Comparison of ENCODE assay signal across 14 cellular contexts in genomic region chr3:192861972-192862371, GRCh38. TPM values are rescaled to one million over a fixed set of nuclear protein-coding genes. Genes with fewer than 3 reads are reported as not detected.
DNase-seq lines count a peak whose midpoint lies in the region; ATAC-seq and TF ChIP-seq lines count a peak whose summit lies in the region.
"Had no signal": no experiment of that assay in that cellular context is flagged by ENCODE, and none has a peak within 500 bp of the region (broad histone marks: within the 10 kb centered on the region; RNA-seq: fewer than 3 reads in every experiment).

No MANE protein-coding gene starts in this region.

- no peak overlapping the region; the same call in 1 of the 2 replicates for H2AFZ ChIP-seq in OCI-LY7 (ENCODE audit: low read length)
- H2AFZ ChIP-seq: PC-9 had no signal

- H3K4me2 ChIP-seq in OCI-LY7 (ENCODE audit: low read length), result no peak overlapping the region
- H3K4me2 ChIP-seq: PC-9 had no signal

- no peaks in the 10 kb centered on the region for H4K20me1 ChIP-seq in OCI-LY7 (ENCODE audit: insufficient read depth, low read length)

- no peak for DNase-seq in stimulated activated naive CD8-positive, alpha-beta T cell treated with anti-CD3 and anti-CD28 coated beads, Interleukin-15, amount 100 ng/mL, for 72 hours
- no peak for DNase-seq in stimulated activated naive CD8-positive, alpha-beta T cell treated with anti-CD3 and anti-CD28 coated beads, Interleukin-15, Interleukin-2, amounts not matched to agents 100 U/mL and 50 U/mL, for 24 hours
- DNase-seq in OCI-LY7 (ENCODE audit: low spot score) (peak; percentile 3), head of caudate nucleus (no peak), foreskin melanocyte (no peak)
- no peak for DNase-seq in activated effector memory CD4-positive, alpha-beta T cell treated with Interleukin-2 at 50 U/mL for 16 hours
- no peak for DNase-seq in activated T-cell treated with anti-CD3 and anti-CD28 coated beads, Interleukin-2, amount 50 U/mL, for 4 hours
- DNase-seq: NCI-H187, nucleus accumbens, PC-9 had no signal

- H3K9me3 ChIP-seq in OCI-LY7 (ENCODE audit: low read length), result no peaks in the 10 kb centered on the region

- POLR2A ChIA-PET in OCI-LY7 (lab: Charles Lee), result no interaction called here

- H3K36me3 Mint-ChIP-seq in activated T-cell treated with anti-CD3 and anti-CD28 coated beads, Interleukin-2, amount 50 U/mL, for 4 hours (ENCODE audit: insufficient read depth), result no peaks in the 10 kb centered on the region

- peaks cover 0 to 6% of the 10 kb centered on the region in 2 donors for H3K9me3 Mint-ChIP-seq in stimulated activated naive CD8-positive, alpha-beta T cell treated with anti-CD3 and anti-CD28 coated beads, Interleukin-15, amount 100 ng/mL, for 72 hours
- H3K9me3 Mint-ChIP-seq in activated T-cell treated with anti-CD3 and anti-CD28 coated beads, Interleukin-2, amount 50 U/mL, for 4 hours, result no peaks in the 10 kb centered on the region
- H3K9me3 Mint-ChIP-seq: stimulated activated naive CD8-positive, alpha-beta T cell treated with anti-CD3 and anti-CD28 coated beads, Interleukin-15, Interleukin-2, amounts not matched to agents 100 ng/mL and 50 ng/mL, for 24 hours had no signal

- no peak overlapping the region for H3K27ac ChIP-seq in OCI-LY7 (ENCODE audit: low read depth, low read length, poor library complexity, severe bottlenecking)
- H3K27ac ChIP-seq: PC-9, VCaP had no signal

- H3K9me2 ChIP-seq in OCI-LY7 (ENCODE audit: insufficient read depth, low read length), result no peaks in the 10 kb centered on the region

- H3K27me3 Mint-ChIP-seq in stimulated activated naive CD8-positive, alpha-beta T cell treated with anti-CD3 and anti-CD28 coated beads, Interleukin-15, amount 100 ng/mL, for 72 hours, result peaks cover 4% of the 10 kb centered on the region
- H3K27me3 Mint-ChIP-seq in activated T-cell treated with anti-CD3 and anti-CD28 coated beads, Interleukin-2, amount 50 U/mL, for 4 hours (ENCODE audit: low read depth), result peaks cover 3% of the 10 kb centered on the region
- H3K27me3 Mint-ChIP-seq: stimulated activated naive CD8-positive, alpha-beta T cell treated with anti-CD3 and anti-CD28 coated beads, Interleukin-15, Interleukin-2, amounts not matched to agents 100 ng/mL and 50 ng/mL, for 24 hours had no signal

- intact Hi-C loops in OCI-LY7 (cut with micrococcal nuclease; ENCODE audit: unreplicated experiment) (no loop called here), head of caudate nucleus (cut with DNase I) (no loop called here)

- peaks cover 20% of the 10 kb centered on the region for H3K4me1 Mint-ChIP-seq in stimulated activated naive CD8-positive, alpha-beta T cell treated with anti-CD3 and anti-CD28 coated beads, Interleukin-15, amount 100 ng/mL, for 72 hours
- H3K4me1 Mint-ChIP-seq in activated T-cell treated with anti-CD3 and anti-CD28 coated beads, Interleukin-2, amount 50 U/mL, for 4 hours (ENCODE audit: low read depth), result peaks cover 21% of the 10 kb centered on the region

- no peaks in the 10 kb centered on the region for H3K36me3 ChIP-seq in OCI-LY7 (ENCODE audit: insufficient read depth, low read length)

- H3K4me3 Mint-ChIP-seq in stimulated activated naive CD8-positive, alpha-beta T cell treated with anti-CD3 and anti-CD28 coated beads, Interleukin-15, amount 100 ng/mL, for 72 hours, result peak overlapping the region in 1 of 2 donors; percentile 13
- no peak overlapping the region for H3K4me3 Mint-ChIP-seq in activated T-cell treated with anti-CD3 and anti-CD28 coated beads, Interleukin-2, amount 50 U/mL, for 4 hours
- H3K4me3 Mint-ChIP-seq: stimulated activated naive CD8-positive, alpha-beta T cell treated with anti-CD3 and anti-CD28 coated beads, Interleukin-15, Interleukin-2, amounts not matched to agents 100 ng/mL and 50 ng/mL, for 24 hours had no signal

- no TSS peak for BruUV-seq in OCI-LY7 (replicated peaks; lab: Mats Ljungman, UMichigan)

- H3K4me1 ChIP-seq in OCI-LY7 (ENCODE audit: insufficient read depth, low read length, poor library complexity, severe bottlenecking), result peaks cover 11% of the 10 kb centered on the region

- ATAC-seq in stimulated activated naive CD8-positive, alpha-beta T cell treated with anti-CD3 and anti-CD28 coated beads, Interleukin-15, amount 100 ng/mL, for 72 hours, result peak; percentile 73
- ATAC-seq in stimulated activated naive CD8-positive, alpha-beta T cell treated with anti-CD3 and anti-CD28 coated beads, Interleukin-15, Interleukin-2, amounts not matched to agents 100 U/mL and 50 U/mL, for 24 hours, result no peak
- peak; percentile 64 for ATAC-seq in HG02588 (IDR thresholded peaks at IDR 0.05; ENCODE audit: unreplicated experiment)
- ATAC-seq in activated T-cell treated with anti-CD3 and anti-CD28 coated beads, Interleukin-2, amount 50 U/mL, for 4 hours, result no peak
- ATAC-seq: SK-N-SH treated with all-trans-retinoic acid at 6 μM for 48 hours had no signal

- no peak overlapping the region for H3K4me3 ChIP-seq in OCI-LY7 (ENCODE audit: low read depth, low read length, poor library complexity, severe bottlenecking)
- H3K4me3 ChIP-seq: PC-9 had no signal

- TF ChIP-seq CTCF in OCI-LY7 (conservative IDR thresholded peaks at IDR 0.05; ENCODE audit: low read length), result no peak

- H3K27ac Mint-ChIP-seq in stimulated activated naive CD8-positive, alpha-beta T cell treated with anti-CD3 and anti-CD28 coated beads, Interleukin-15, amount 100 ng/mL, for 72 hours, result peak overlapping the region in 1 of 2 donors; percentile 22
- H3K27ac Mint-ChIP-seq: stimulated activated naive CD8-positive, alpha-beta T cell treated with anti-CD3 and anti-CD28 coated beads, Interleukin-15, Interleukin-2, amounts not matched to agents 100 ng/mL and 50 ng/mL, for 24 hours had no signal

- no peaks in the 10 kb centered on the region for H3K79me2 ChIP-seq in OCI-LY7 (ENCODE audit: insufficient read depth, low read depth, low read length)

- CTCF ChIA-PET in OCI-LY7 (lab: Charles Lee; ENCODE audit: unreplicated experiment), result no interaction called here

RNA-seq across cellular contexts. Expression of gene MB21D2, which starts 55.7 kb away (rescaled TPM):
- 0.06 TPM in 1 of 2 replicates, not detected in the other for total RNA-seq in OCI-LY7 (2014; rRNA removed; shearing (Covaris generic))
- not detected in 2 replicates for total RNA-seq in OCI-LY7 (2022)
- total RNA-seq in activated T-cell treated with anti-CD3 and anti-CD28 coated beads, Interleukin-2, amount 50 U/mL, for 4 hours, result 1 to 10 TPM; 3.0 to 4.6 (median 3.4) TPM

Comparison
In these comparisons a context has a peak if more than half of its experiments do, and no peak if none do; other contexts are left out.
1. ATAC-seq: peak in stimulated activated naive CD8-positive, alpha-beta T cell treated with anti-CD3 and anti-CD28 coated beads, Interleukin-15, amount 100 ng/mL, for 72 hours (single experiment) and HG02588 (single experiment); none in stimulated activated naive CD8-positive, alpha-beta T cell treated with anti-CD3 and anti-CD28 coated beads, Interleukin-15, Interleukin-2, amounts not matched to agents 100 U/mL and 50 U/mL, for 24 hours (single experiment) and activated T-cell treated with anti-CD3 and anti-CD28 coated beads, Interleukin-2, amount 50 U/mL, for 4 hours (0 of 2).